ENCODE assay signal across 1 cellular context in genomic region chr6:41021832-41022231, GRCh38.
A peak's percentile ranks its signal among the peaks of the same experiment; 100 is the strongest.
TF ChIP-seq lines count a peak whose summit lies in the region.

No MANE protein-coding gene starts in this region.

TF ChIP-seq in A549, 52 proteins besides CTCF, POLR2A, EP300 and RAD21:
- TF ChIP-seq FOSL2 (IDR thresholded peaks at IDR 0.05) (no peak), FOSL2 (CRISPR knock-in tag; IDR thresholded peaks at IDR 0.05) (peak; percentile 20; the same call in 1 of the 2 replicates), ZNF302 (CRISPR knock-in tag; IDR thresholded peaks at IDR 0.05) (no peak), SMC3 (IDR thresholded peaks at IDR 0.05) (peak; percentile 87), MAFK (IDR thresholded peaks at IDR 0.05; ENCODE audit: partially characterized antibody) (no peak), CHD2 (IDR thresholded peaks at IDR 0.05; ENCODE audit: low read length, partially characterized antibody) (no peak), CBX8 (IDR thresholded peaks at IDR 0.05) (no peak)
- TF ChIP-seq, protein P1, sequence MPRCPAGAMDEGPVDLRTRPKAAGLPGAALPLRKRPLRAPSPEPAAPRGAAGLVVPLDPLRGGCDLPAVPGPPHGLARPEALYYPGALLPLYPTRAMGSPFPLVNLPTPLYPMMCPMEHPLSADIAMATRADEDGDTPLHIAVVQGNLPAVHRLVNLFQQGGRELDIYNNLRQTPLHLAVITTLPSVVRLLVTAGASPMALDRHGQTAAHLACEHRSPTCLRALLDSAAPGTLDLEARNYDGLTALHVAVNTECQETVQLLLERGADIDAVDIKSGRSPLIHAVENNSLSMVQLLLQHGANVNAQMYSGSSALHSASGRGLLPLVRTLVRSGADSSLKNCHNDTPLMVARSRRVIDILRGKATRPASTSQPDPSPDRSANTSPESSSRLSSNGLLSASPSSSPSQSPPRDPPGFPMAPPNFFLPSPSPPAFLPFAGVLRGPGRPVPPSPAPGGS (IDR thresholded peaks at IDR 0.05), result no peak
- TF ChIP-seq, protein P2, sequence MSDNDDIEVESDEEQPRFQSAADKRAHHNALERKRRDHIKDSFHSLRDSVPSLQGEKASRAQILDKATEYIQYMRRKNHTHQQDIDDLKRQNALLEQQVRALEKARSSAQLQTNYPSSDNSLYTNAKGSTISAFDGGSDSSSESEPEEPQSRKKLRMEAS (IDR thresholded peaks at IDR 0.05), result peak; percentile 39; the same call in 1 of the 2 replicates
TF ChIP-seq in A549: peak in this region for 3.
